In the genomic region with DNA sequence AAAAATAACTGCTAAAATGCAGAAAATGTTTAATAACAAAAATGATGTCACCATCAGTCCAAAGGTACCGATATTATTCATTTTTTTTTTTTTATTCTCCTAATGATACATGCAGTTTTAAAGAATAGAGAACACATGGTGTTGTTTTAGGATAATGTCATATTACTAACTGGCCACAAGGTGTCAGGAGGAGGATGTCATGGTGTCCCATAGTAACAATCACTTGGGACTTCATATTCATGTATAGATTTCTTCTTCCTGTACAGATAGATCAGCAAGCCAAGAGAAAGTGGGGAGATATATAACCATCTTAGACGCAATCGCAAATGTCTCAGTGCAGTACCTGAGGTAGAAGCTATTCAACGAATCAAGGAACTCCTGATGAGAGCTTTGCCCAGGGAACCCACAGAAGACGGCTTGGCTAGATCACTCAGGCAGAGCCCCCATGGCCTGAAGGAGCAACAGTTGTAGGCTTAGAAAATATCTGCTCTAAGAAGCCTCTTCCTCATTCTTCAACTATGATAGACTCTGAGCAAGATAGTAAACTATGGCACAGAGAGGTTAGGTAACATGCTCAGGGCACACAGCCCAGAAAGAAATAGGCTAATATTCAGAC, we compare ENCODE assay signal across 8 cellular contexts. TPM values are rescaled to one million over a fixed set of nuclear protein-coding genes. Genes with fewer than 3 reads are reported as not detected.
DNase-seq lines count a peak whose midpoint lies in the region; ATAC-seq and TF ChIP-seq lines count a peak whose summit lies in the region.

No MANE protein-coding gene starts in this region.

- DNase-seq in NCI-H2029 treated with DMSO at 0.1 percent for 48 hours (lab: John Stamatoyannopoulos, UW), result peak; percentile 39
- DNase-seq in T47D (ENCODE audit: low read depth in 1 of 2, low spot score in 1 of 2), result peak; percentile 13 to 71
- DNase-seq in naive B cell, result peak; percentile 45
- DNase-seq in vagina (ENCODE audit: extremely low spot score in 2 of 2), result no peak
- no peak for DNase-seq in posterior cingulate gyrus

- TF ChIP-seq CTCF in C4-2B (conservative IDR thresholded peaks at IDR 0.05) (peak; percentile 58), vagina (IDR thresholded peaks at IDR 0.05) (peak in 1 of 3 experiments; percentile 16)

- no peaks in the 10 kb centered on the region for H3K36me3 Mint-ChIP-seq in naive B cell

- no peaks in the 10 kb centered on the region for H3K9me3 Mint-ChIP-seq in naive B cell

- in situ Hi-C loops in T47D (cut with HindIII; ENCODE audit: low pct_unique_long_range_greater_than_20kb, low sequenced_read_pairs), result no loop called here

- intact Hi-C loops in vagina (cut with DNase I), result no loop called here
- intact Hi-C loops in posterior cingulate gyrus (cut with DNase I), result loop anchor here (1.0 kb wide), 1 partner anchor 185 kb away; no protein-coding TSS in a partner anchor

- H3K36me3 ChIP-seq in vagina, result no peaks in the 10 kb centered on the region

- H3K4me3 Mint-ChIP-seq in naive B cell, result peak overlapping the region in 3 of 8 donors; percentile 0 to 51 (median 23)

- H3K27me3 ChIP-seq in vagina, result no peaks in the 10 kb centered on the region

- no peak overlapping the region for H3K4me3 ChIP-seq in vagina

- H3K4me1 Mint-ChIP-seq in naive B cell, result peaks cover 9 to 16% (median 13%) of the 10 kb centered on the region in 3 donors

- H3K9me3 ChIP-seq in vagina, result no peaks in the 10 kb centered on the region

- H3K4me1 ChIP-seq in vagina, result no peaks in the 10 kb centered on the region

- ATAC-seq in GM18502 (IDR thresholded peaks at IDR 0.05; ENCODE audit: poor library complexity, unreplicated experiment) (peak; percentile 94), HG02938 (IDR thresholded peaks at IDR 0.05; ENCODE audit: unreplicated experiment) (peak; percentile 93), naive B cell (ENCODE audit: low read depth in 2 of 2) (peak; percentile 86)

- peak overlapping the region in 5 of 6 donors; percentile 56 to 96 (median 84) for H3K27ac Mint-ChIP-seq in naive B cell

- no peaks in the 10 kb centered on the region for H3K27me3 Mint-ChIP-seq in naive B cell

- no peak for TF ChIP-seq POLR2A in vagina (IDR thresholded peaks at IDR 0.05)

- H3K27ac ChIP-seq in C4-2B (no peak overlapping the region), vagina (no peak overlapping the region)

RNA-seq across cellular contexts. Expression of a gene that starts 12.3 kb away (rescaled TPM):
- polyA plus RNA-seq in naive B cell (ENCODE audit: low read depth in 6 of 6), result under 1 TPM in 1 of 6 donors, not detected in 5; 0.18 TPM
- total RNA-seq in vagina, result not detected

RNA-seq across cellular contexts. Expression of a gene that starts 22.5 kb away (rescaled TPM):
- polyA plus RNA-seq in naive B cell (ENCODE audit: low read depth in 6 of 6), result under 1 TPM in 2 of 6 donors, not detected in 4; 0.13 to 0.16 TPM
- total RNA-seq in vagina, result not detected

RNA-seq across cellular contexts. Expression of a gene that starts 25.1 kb away (rescaled TPM):
- under 1 TPM in 3 of 6 donors, not detected in 3; 0.08 to 0.96 (median 0.36) TPM for polyA plus RNA-seq in naive B cell (ENCODE audit: low read depth in 6 of 6)
- total RNA-seq in vagina, result not detected

RNA-seq across cellular contexts. Expression of a gene that starts 32.7 kb away (rescaled TPM):
- not detected for polyA plus RNA-seq in naive B cell (ENCODE audit: low read depth in 6 of 6)
- not detected for total RNA-seq in vagina

RNA-seq across cellular contexts. Expression of a gene that starts 48.0 kb away (rescaled TPM):
- under 1 TPM in 1 of 6 donors, not detected in 5; 0.49 TPM for polyA plus RNA-seq in naive B cell (ENCODE audit: low read depth in 6 of 6)
- not detected for total RNA-seq in vagina

Comparison
In these comparisons a context has a peak if more than half of its experiments do, and no peak if none do; other contexts are left out.
1. DNase-seq: peak in NCI-H2029 treated with DMSO at 0.1 percent for 48 hours (single experiment), T47D (2 of 2) and naive B cell (single experiment); none in vagina (0 of 2) and posterior cingulate gyrus (0 of 10).
2. Peak in every context shown above with its lines, with median percentiles within 50 percentile points of each other: ATAC-seq.